In the genomic region with DNA sequence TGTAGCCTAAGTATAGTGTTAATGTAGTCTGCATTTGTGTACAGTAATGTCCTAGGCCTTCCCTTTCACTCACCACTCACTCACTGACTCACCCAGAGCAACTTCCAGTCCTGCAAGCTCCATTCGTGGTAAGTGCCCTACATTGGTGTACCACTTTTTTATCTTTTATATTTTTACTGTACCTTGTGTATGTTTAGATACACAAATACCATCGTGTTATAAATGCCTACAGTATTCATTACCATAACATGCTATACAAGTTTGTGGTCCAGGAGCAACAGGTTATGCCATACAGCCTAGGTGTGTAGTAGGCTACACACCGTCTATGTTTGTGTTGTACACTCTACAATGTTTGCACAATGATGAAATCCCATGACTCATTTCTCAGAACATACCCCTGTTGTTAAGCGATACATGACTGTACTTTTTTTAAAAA, we compare ENCODE assay signal across 12 cellular contexts. TPM values are rescaled to one million over a fixed set of nuclear protein-coding genes. Genes with fewer than 3 reads are reported as not detected.
A peak's percentile ranks its signal among the peaks of the same experiment; 100 is the strongest.
DNase-seq lines count a peak whose midpoint lies in the region; ATAC-seq and TF ChIP-seq lines count a peak whose summit lies in the region.
"Had no signal": no experiment of that assay in that cellular context is flagged by ENCODE, and none has a peak within 500 bp of the region (broad histone marks: within the 10 kb centered on the region; RNA-seq: fewer than 3 reads in every experiment).

No MANE protein-coding gene starts in this region.

- no peaks in the 10 kb centered on the region for H3K36me3 ChIP-seq in brain microvascular endothelial cell (replicated peaks)
- H3K36me3 ChIP-seq in mucosa of descending colon (ENCODE audit: low read depth) = no peaks in the 10 kb centered on the region

- ATAC-seq in mucosa of descending colon = peak; percentile 97
- ATAC-seq: naive thymus-derived CD4-positive, alpha-beta T cell had no signal

- DNase-seq in EH (ENCODE audit: low read depth) (peak; percentile 63), LoVo (ENCODE audit: low spot score) (peak; percentile 60), brain microvascular endothelial cell (peak; percentile 78), mucosa of descending colon (peak in 1 of 3 donors; percentile 17), NOMO-1 treated with DMSO at 0.1 percent for 48 hours (lab: John Stamatoyannopoulos, UW; ENCODE audit: unreplicated experiment) (no peak), A172 (ENCODE audit: low spot score) (no peak), AG08396 (ENCODE audit: low spot score) (no peak), mesenteric fat pad (ENCODE audit: low spot score) (no peak)
- DNase-seq: cerebellar nuclear complex; naive thymus-derived CD4-positive, alpha-beta T cell; NCI-H2081 treated with DMSO at 0.1 percent for 48 hours; substantia nigra had no signal

- H3K4me3 ChIP-seq in brain microvascular endothelial cell (ENCODE audit: low read depth, low read length) = no peak overlapping the region
- H3K4me3 ChIP-seq in mucosa of descending colon = no peak overlapping the region

- no peaks in the 10 kb centered on the region for H3K4me1 ChIP-seq in mucosa of descending colon (ENCODE audit: low read depth)

- TF ChIP-seq CTCF in brain microvascular endothelial cell (IDR thresholded peaks at IDR 0.05; ENCODE audit: low read depth, low read length, missing control alignments) (no peak), mucosa of descending colon (IDR thresholded peaks at IDR 0.05) (no peak)

- in situ Hi-C loops in brain microvascular endothelial cell (cut with HindIII; ENCODE audit: low pct_ligation_motif_present, low sequenced_read_pairs) = no loop called here

- intact Hi-C loops in mucosa of descending colon (cut with DNase I, micrococcal nuclease) = no loop called here

- H3K27me3 ChIP-seq in brain microvascular endothelial cell (replicated peaks) = no peaks in the 10 kb centered on the region

- H3K27ac ChIP-seq in brain microvascular endothelial cell = peak overlapping the region; percentile 14

- H3K9me3 ChIP-seq in mucosa of descending colon = no peaks in the 10 kb centered on the region

RNA-seq across cellular contexts. Expression of a gene that starts 15.4 kb away (rescaled TPM):
- total RNA-seq in mucosa of descending colon = 10 to 100 TPM in 1 of 3 donors, 1 to 10 TPM in 2; 3.9 to 11.8 (median 4.9) TPM
- total RNA-seq in A172 (2014; rRNA removed; shearing (Covaris generic)) = 8.8 and 18.4 TPM in 2 replicates
- 1.4 TPM for total RNA-seq in mesenteric fat pad

Comparison
In these comparisons a context has a peak if more than half of its experiments do, and no peak if none do; other contexts are left out.
1. DNase-seq: peak in EH (single experiment), LoVo (single experiment) and brain microvascular endothelial cell (single experiment); none in NOMO-1 treated with DMSO at 0.1 percent for 48 hours (single experiment), A172 (single experiment), AG08396 (single experiment) and mesenteric fat pad (single experiment).